Comparison of ENCODE assay signal across 20 cellular contexts in genomic region chr12:127450822-127451221, GRCh38.
"Had no signal": no experiment of that assay in that cellular context is flagged by ENCODE, and none has a peak within 500 bp of the region (broad histone marks: within the 10 kb centered on the region; RNA-seq: fewer than 3 reads in every experiment).

No MANE protein-coding gene starts in this region.

- ATAC-seq: activated T-cell treated with anti-CD3 and anti-CD28 coated beads, Interleukin-2, amount 50 U/mL, for 72 hours; effector memory CD8-positive, alpha-beta T cell; left lung; right cardiac atrium; stimulated activated naive CD8-positive, alpha-beta T cell treated with anti-CD3 and anti-CD28 coated beads, Interleukin-15, amount 100 ng/mL, for 72 hours had no signal

- H3K4me3 Mint-ChIP-seq: activated T-cell treated with anti-CD3 and anti-CD28 coated beads, Interleukin-2, amount 50 U/mL, for 72 hours; effector memory CD8-positive, alpha-beta T cell; mesothelial cell of epicardium; nephron; stimulated activated naive CD8-positive, alpha-beta T cell treated with anti-CD3 and anti-CD28 coated beads, Interleukin-15, amount 100 ng/mL, for 72 hours had no signal

- H3K4me3 ChIP-seq: left lung, skin epidermis, suprapubic skin, transverse colon, vagina had no signal

- H3K4me1 Mint-ChIP-seq: nephron; stimulated activated naive CD8-positive, alpha-beta T cell treated with anti-CD3 and anti-CD28 coated beads, Interleukin-15, amount 100 ng/mL, for 72 hours had no signal

- H3K9me3 Mint-ChIP-seq: mesothelial cell of epicardium, nephron had no signal

- H3K27ac ChIP-seq: left lung, skin epidermis, suprapubic skin, transverse colon, vagina, WERI-Rb-1 had no signal

- H3K36me3 Mint-ChIP-seq: mesothelial cell of epicardium had no signal

- H3K27ac Mint-ChIP-seq: activated T-cell treated with anti-CD3 and anti-CD28 coated beads, Interleukin-2, amount 50 U/mL, for 72 hours; effector memory CD8-positive, alpha-beta T cell; mesothelial cell of epicardium; nephron; stimulated activated naive CD8-positive, alpha-beta T cell treated with anti-CD3 and anti-CD28 coated beads, Interleukin-15, amount 100 ng/mL, for 72 hours had no signal

- H3K36me3 ChIP-seq: left lung, suprapubic skin, transverse colon, vagina, WERI-Rb-1 had no signal

- H3K4me1 ChIP-seq: left lung had no signal

- DNase-seq: activated CD4-positive, alpha-beta T cell treated with anti-CD3 and anti-CD28 coated beads for 1 hour; activated effector memory CD4-positive, alpha-beta T cell treated with anti-CD3 and anti-CD28 coated beads, Interleukin-2, amount 50 U/mL, for 16 hours; activated naive CD4-positive, alpha-beta T cell treated with anti-CD3 and anti-CD28 coated beads, Interleukin-2, amount 50 U/mL, for 16 hours; activated T-cell treated with anti-CD3 and anti-CD28 coated beads, Interleukin-2, amount 50 U/mL, for 72 hours; effector memory CD8-positive, alpha-beta T cell; foreskin melanocyte; glutamatergic neuron; kidney; left lung; nucleus accumbens; right cardiac atrium; stimulated activated CD4-positive, alpha-beta T cell treated with anti-CD3 and anti-CD28 coated beads, Interleukin-2, amount 100 ng/mL, for 48 hours; stimulated activated naive CD8-positive, alpha-beta T cell treated with anti-CD3 and anti-CD28 coated beads, Interleukin-15, amount 100 ng/mL, for 72 hours; transverse colon; WERI-Rb-1 had no signal

- H3K9me3 ChIP-seq: left lung, suprapubic skin, transverse colon, vagina had no signal
